ENCODE assay signal across 13 cellular contexts in genomic region chr5:175842947-175843793, GRCh38. TPM values are rescaled to one million over a fixed set of nuclear protein-coding genes. Genes with fewer than 3 reads are reported as not detected.
A peak's percentile ranks its signal among the peaks of the same experiment; 100 is the strongest.
DNase-seq lines count a peak whose midpoint lies in the region; ATAC-seq, FAIRE-seq and TF ChIP-seq lines count a peak whose summit lies in the region.
"Had no signal": no experiment of that assay in that cellular context is flagged by ENCODE, and none has a peak within 500 bp of the region (broad histone marks: within the 10 kb centered on the region; RNA-seq: fewer than 3 reads in every experiment).

No MANE protein-coding gene starts in this region.

- H3K27ac ChIP-seq in GM23338 (ENCODE audit: low read depth) (no peak overlapping the region), smooth muscle cell (ENCODE audit: low read depth) (peak overlapping the region; percentile 55), esophagus squamous epithelium (no peak overlapping the region)
- H3K27ac ChIP-seq: body of pancreas had no signal

- H3F3A ChIP-seq in GM23338 (replicated peaks; ENCODE audit: low read depth), result no peaks in the 10 kb centered on the region
- no peaks in the 10 kb centered on the region for H3F3A ChIP-seq in smooth muscle cell (ENCODE audit: low read depth)

- TF ChIP-seq CTCF in GM23338 (conservative IDR thresholded peaks at IDR 0.05; ENCODE audit: low read depth in 2 of 2) (no peak), fibroblast of mammary gland (conservative IDR thresholded peaks at IDR 0.05; ENCODE audit: control insufficient read depth, insufficient read depth, low read depth, low read length) (no peak), smooth muscle cell (IDR thresholded peaks at IDR 0.05; ENCODE audit: borderline replicate concordance, insufficient read depth, poor library complexity, severe bottlenecking) (no peak), esophagus squamous epithelium (IDR thresholded peaks at IDR 0.05) (no peak)

- H3K9me3 ChIP-seq in smooth muscle cell (replicated peaks; ENCODE audit: low read depth) (no peaks in the 10 kb centered on the region), esophagus squamous epithelium (no peaks in the 10 kb centered on the region)
- H3K9me3 ChIP-seq: body of pancreas had no signal

- H3K4me2 ChIP-seq in GM23338 (no peak overlapping the region), smooth muscle cell (peak overlapping the region; percentile 58)

- H3K4me1 ChIP-seq in GM23338 (ENCODE audit: insufficient read depth) (no peaks in the 10 kb centered on the region; the same call in 1 of the 2 replicates), smooth muscle cell (ENCODE audit: low read depth) (peaks cover 3% of the 10 kb centered on the region), esophagus squamous epithelium (no peaks in the 10 kb centered on the region)
- H3K4me1 ChIP-seq: body of pancreas had no signal

- H3K36me3 ChIP-seq in GM23338 (ENCODE audit: insufficient read depth) (no peaks in the 10 kb centered on the region), smooth muscle cell (ENCODE audit: low read depth) (no peaks in the 10 kb centered on the region), esophagus squamous epithelium (no peaks in the 10 kb centered on the region)

- H3K27me3 Mint-ChIP-seq in GM23338 (ENCODE audit: insufficient read depth, low read depth, poor library complexity), result peaks cover 14% of the 10 kb centered on the region
- H3K27me3 Mint-ChIP-seq in activated T-helper 17 cell treated with anti-CD3 and anti-CD28 coated beads, Interleukin-2, amount 50 U/mL, for 72 hours, result no peaks in the 10 kb centered on the region

- H3K36me3 Mint-ChIP-seq in GM23338 (ENCODE audit: low read depth), result no peaks in the 10 kb centered on the region; the same call in 2 of the 3 replicates
- H3K36me3 Mint-ChIP-seq in activated T-helper 17 cell treated with anti-CD3 and anti-CD28 coated beads, Interleukin-2, amount 50 U/mL, for 72 hours (ENCODE audit: low read depth), result no peaks in the 10 kb centered on the region
- H3K36me3 Mint-ChIP-seq: immature natural killer cell had no signal

- no peak overlapping the region for H3K9ac ChIP-seq in smooth muscle cell (ENCODE audit: low read depth)

- FAIRE-seq in RCC 7860 (lab: Jason Lieb, UNC), result peak; percentile 60
- FAIRE-seq: GM12892 had no signal

- no peak overlapping the region for H2AFZ ChIP-seq in GM23338
- no peak overlapping the region for H2AFZ ChIP-seq in smooth muscle cell (ENCODE audit: low read depth)

- H3K27ac Mint-ChIP-seq in GM23338, result no peak overlapping the region
- no peak overlapping the region for H3K27ac Mint-ChIP-seq in activated T-helper 17 cell treated with anti-CD3 and anti-CD28 coated beads, Interleukin-2, amount 50 U/mL, for 72 hours
- H3K27ac Mint-ChIP-seq: immature natural killer cell had no signal

- no peak for TF ChIP-seq POLR2A in esophagus squamous epithelium (IDR thresholded peaks at IDR 0.05)

- intact Hi-C loops in esophagus squamous epithelium (cut with DNase I), result no loop called here

- H3K9me3 Mint-ChIP-seq in GM23338, result peaks cover 6% of the 10 kb centered on the region; the same call in 1 of the 3 replicates
- H3K9me3 Mint-ChIP-seq in activated T-helper 17 cell treated with anti-CD3 and anti-CD28 coated beads, Interleukin-2, amount 50 U/mL, for 72 hours, result no peaks in the 10 kb centered on the region
- H3K9me3 Mint-ChIP-seq: immature natural killer cell had no signal

- no peak overlapping the region for H3K4me3 ChIP-seq in GM23338
- no peak overlapping the region for H3K4me3 ChIP-seq in fibroblast of mammary gland (ENCODE audit: control insufficient read depth, low read depth, low read length)
- H3K4me3 ChIP-seq in smooth muscle cell, result no peak overlapping the region
- no peak overlapping the region for H3K4me3 ChIP-seq in esophagus squamous epithelium
- H3K4me3 ChIP-seq: body of pancreas had no signal

- no peaks in the 10 kb centered on the region for H3K27me3 ChIP-seq in GM23338 (ENCODE audit: insufficient read depth)
- H3K27me3 ChIP-seq in smooth muscle cell (ENCODE audit: low read depth), result no peaks in the 10 kb centered on the region
- H3K27me3 ChIP-seq in esophagus squamous epithelium, result peaks cover 0 to 39% (median 0%) of the 10 kb centered on the region in 4 donors
- H3K27me3 ChIP-seq: body of pancreas had no signal

- DNase-seq in GM23338 (ENCODE audit: low spot score) (no peak), RCC 7860 (ENCODE audit: low spot score) (peak; percentile 74), fibroblast of mammary gland (ENCODE audit: low read depth) (peak; percentile 64), smooth muscle cell (lab: John Stamatoyannopoulos, UW; ENCODE audit: unreplicated experiment) (peak; percentile 33), esophagus squamous epithelium (lab: John Stamatoyannopoulos, UW) (no peak)
- DNase-seq: activated CD4-positive, CD25-positive, alpha-beta regulatory T cell treated with anti-CD3 and anti-CD28 coated beads, Interleukin-2, amount 50 U/mL, for 72 hours; body of pancreas; immature natural killer cell; NCI-H510A; right cardiac atrium had no signal

- peaks cover 26% of the 10 kb centered on the region for H3K4me1 Mint-ChIP-seq in GM23338
- no peaks in the 10 kb centered on the region for H3K4me1 Mint-ChIP-seq in activated T-helper 17 cell treated with anti-CD3 and anti-CD28 coated beads, Interleukin-2, amount 50 U/mL, for 72 hours
- H3K4me1 Mint-ChIP-seq: immature natural killer cell had no signal

- ATAC-seq in GM23338 (peak; percentile 30), HG03354 (IDR thresholded peaks at IDR 0.05; ENCODE audit: poor library complexity, severe bottlenecking, unreplicated experiment) (no peak)
- ATAC-seq in activated T-helper 17 cell treated with anti-CD3 and anti-CD28 coated beads, Interleukin-2, amount 50 U/mL, for 72 hours (replicated peaks), result no peak
- ATAC-seq: body of pancreas, right cardiac atrium had no signal

- no peak overlapping the region for H3K4me3 Mint-ChIP-seq in GM23338
- H3K4me3 Mint-ChIP-seq in activated T-helper 17 cell treated with anti-CD3 and anti-CD28 coated beads, Interleukin-2, amount 50 U/mL, for 72 hours, result no peak overlapping the region
- H3K4me3 Mint-ChIP-seq: immature natural killer cell had no signal

- 42% methylated on average over 13 of the region's 13 CpGs for WGBS in smooth muscle cell (ENCODE audit: low lambda C conversion rate)
- 52 to 60% methylated on average over 4 to 10 of the region's 13 CpGs for WGBS in esophagus squamous epithelium, 2 donors

- H4K20me1 ChIP-seq in GM23338 (replicated peaks; ENCODE audit: insufficient read depth), result no peaks in the 10 kb centered on the region; the same call in 1 of the 2 replicates
- H4K20me1 ChIP-seq in smooth muscle cell (ENCODE audit: low read depth), result no peaks in the 10 kb centered on the region

- no peaks in the 10 kb centered on the region for H3K9me2 ChIP-seq in GM23338 (ENCODE audit: insufficient read depth)

- H3K79me2 ChIP-seq in GM23338 (replicated peaks; ENCODE audit: insufficient read depth), result no peaks in the 10 kb centered on the region
- H3K79me2 ChIP-seq in smooth muscle cell (ENCODE audit: low read depth), result no peaks in the 10 kb centered on the region

RNA-seq across cellular contexts. Expression of gene CPLX2, which starts 28.2 kb away (rescaled TPM):
- total RNA-seq in GM23338 (2014; rRNA removed; shearing (Covaris generic)), result 0.45 and 0.66 TPM in 2 replicates
- polyA plus RNA-seq in GM23338 (2016; fragmentation: Nextera tagmentation; extraction: Ambion mirVana) (2.1 and 2.3 TPM in 2 replicates), smooth muscle cell (0.33 TPM in 1 of 2 replicates, not detected in the other)
- total RNA-seq in smooth muscle cell (not detected in 2 replicates), esophagus squamous epithelium (under 1 TPM in 1 of 4 donors, not detected in 3; under 0.01 TPM)
- not detected for total RNA-seq in activated T-helper 17 cell treated with anti-CD3 and anti-CD28 coated beads, Interleukin-2, amount 50 U/mL, for 72 hours
- polyA plus RNA-seq: immature natural killer cell had no signal

Comparison
In these comparisons a context has a peak if more than half of its experiments do, and no peak if none do; other contexts are left out.
1. DNase-seq: peak in RCC 7860 (single experiment), fibroblast of mammary gland (single experiment) and smooth muscle cell (single experiment); none in GM23338 (single experiment) and esophagus squamous epithelium (single experiment).